In the genomic region with DNA sequence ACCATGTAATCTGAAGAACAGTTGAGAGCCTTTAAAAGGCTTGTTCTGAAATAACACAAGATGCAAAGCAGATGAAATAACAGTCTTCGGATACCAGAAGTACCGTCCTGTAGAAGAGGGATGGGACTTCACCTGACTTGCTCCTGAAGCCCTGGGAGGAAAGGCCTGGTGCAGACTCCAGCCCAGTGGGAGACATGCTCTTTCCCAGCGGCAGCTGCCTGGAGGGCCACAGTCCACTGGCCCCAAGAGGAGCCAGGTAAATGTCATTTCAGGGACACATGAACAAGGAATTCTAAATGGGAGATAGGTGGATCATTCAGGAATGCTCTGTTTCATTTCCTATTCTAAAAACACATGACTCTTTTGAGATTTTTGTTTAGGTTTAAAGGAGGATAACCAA, we compare ENCODE assay signal across 1 cellular context.
TF ChIP-seq lines count a peak whose summit lies in the region.

No MANE protein-coding gene starts in this region.

TF ChIP-seq in K562, 482 proteins besides CTCF, POLR2A, EP300 and RAD21:
- TF ChIP-seq, protein P1, sequence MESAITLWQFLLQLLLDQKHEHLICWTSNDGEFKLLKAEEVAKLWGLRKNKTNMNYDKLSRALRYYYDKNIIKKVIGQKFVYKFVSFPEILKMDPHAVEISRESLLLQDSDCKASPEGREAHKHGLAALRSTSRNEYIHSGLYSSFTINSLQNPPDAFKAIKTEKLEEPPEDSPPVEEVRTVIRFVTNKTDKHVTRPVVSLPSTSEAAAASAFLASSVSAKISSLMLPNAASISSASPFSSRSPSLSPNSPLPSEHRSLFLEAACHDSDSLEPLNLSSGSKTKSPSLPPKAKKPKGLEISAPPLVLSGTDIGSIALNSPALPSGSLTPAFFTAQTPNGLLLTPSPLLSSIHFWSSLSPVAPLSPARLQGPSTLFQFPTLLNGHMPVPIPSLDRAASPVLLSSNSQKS (CRISPR knock-in tag; IDR thresholded peaks at IDR 0.05) = no peak
- TF ChIP-seq GABPB2 (CRISPR knock-in tag; conservative IDR thresholded peaks at IDR 0.05) = no peak
- TF ChIP-seq TAL1 (IDR thresholded peaks at IDR 0.05) = no peak
- TF ChIP-seq NONO (IDR thresholded peaks at IDR 0.05; ENCODE audit: low read depth in 2 of 2, low read length in 1 of 2) = no peak
- TF ChIP-seq TARDBP (IDR thresholded peaks at IDR 0.05) = no peak
- TF ChIP-seq CEBPZ (IDR thresholded peaks at IDR 0.05; ENCODE audit: borderline replicate concordance, low read depth, low read length) = no peak
- TF ChIP-seq DDX20 (tag; IDR thresholded peaks at IDR 0.05; ENCODE audit: low read depth) = no peak
- no peak for TF ChIP-seq E2F3 (CRISPR knock-in tag; IDR thresholded peaks at IDR 0.05)
- TF ChIP-seq TRIM24 (IDR thresholded peaks at IDR 0.05) = no peak
- TF ChIP-seq SETDB1 (IDR thresholded peaks at IDR 0.05; ENCODE audit: low read length) = no peak
- TF ChIP-seq BHLHE40 (IDR thresholded peaks at IDR 0.05; ENCODE audit: low read length) = no peak
- TF ChIP-seq LARP7 (IDR thresholded peaks at IDR 0.05) = no peak
- no peak for TF ChIP-seq RBM14 (IDR thresholded peaks at IDR 0.05; ENCODE audit: borderline replicate concordance, insufficient read depth, low read depth, low read length)
- TF ChIP-seq SIN3B (IDR thresholded peaks at IDR 0.05; ENCODE audit: low read depth) = no peak
- no peak for TF ChIP-seq KLF13 (tag; IDR thresholded peaks at IDR 0.05; ENCODE audit: borderline replicate concordance, low read depth)
- no peak for TF ChIP-seq CBX5 (IDR thresholded peaks at IDR 0.05; ENCODE audit: borderline replicate concordance, low read depth)
